In the genomic region with DNA sequence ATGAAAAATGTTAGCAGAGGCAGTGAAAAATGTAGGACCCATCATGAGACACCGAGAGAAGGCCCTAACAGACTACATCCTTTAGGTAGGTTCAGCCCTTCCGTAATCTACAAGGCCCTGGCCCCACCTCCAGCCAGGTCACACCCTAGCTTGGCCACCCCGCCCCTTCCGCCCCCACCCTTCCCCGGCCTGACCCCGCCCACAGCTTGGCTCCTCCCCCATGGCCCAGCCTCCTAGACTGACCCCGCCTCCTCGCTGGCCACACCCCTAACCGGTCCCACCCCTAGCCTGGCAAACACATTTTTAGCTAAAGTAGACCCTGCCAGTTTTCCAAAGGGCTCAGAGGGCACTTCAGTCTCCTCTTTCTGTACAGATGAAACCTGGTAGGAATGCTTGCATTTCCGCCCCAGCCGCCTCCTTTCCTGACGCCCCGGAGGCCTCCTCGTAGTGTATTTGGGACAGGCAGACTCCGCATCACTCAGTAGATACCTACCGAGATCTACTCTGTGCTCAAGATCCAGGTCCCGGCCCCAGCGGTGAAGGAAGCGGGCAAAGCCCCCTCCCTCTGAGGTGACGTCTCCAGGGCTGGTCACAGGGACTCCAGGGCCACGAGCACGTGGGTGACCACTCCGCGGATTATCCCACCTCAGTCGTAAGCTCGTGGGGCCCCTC, we compare ENCODE assay signal across 1 cellular context.
TF ChIP-seq lines count a peak whose summit lies in the region.

No MANE protein-coding gene starts in this region.

TF ChIP-seq in GM12878, 131 proteins besides CTCF, POLR2A, EP300 and RAD21:
- no peak for TF ChIP-seq BCLAF1 (IDR thresholded peaks at IDR 0.05)
- no peak for TF ChIP-seq ZNF207 (IDR thresholded peaks at IDR 0.05; ENCODE audit: borderline replicate concordance)
- TF ChIP-seq RFX5 (IDR thresholded peaks at IDR 0.05; ENCODE audit: low read depth, low read length) = no peak
- TF ChIP-seq HDAC6 (IDR thresholded peaks at IDR 0.05; ENCODE audit: unreplicated experiment) = no peak
- TF ChIP-seq, protein P1, sequence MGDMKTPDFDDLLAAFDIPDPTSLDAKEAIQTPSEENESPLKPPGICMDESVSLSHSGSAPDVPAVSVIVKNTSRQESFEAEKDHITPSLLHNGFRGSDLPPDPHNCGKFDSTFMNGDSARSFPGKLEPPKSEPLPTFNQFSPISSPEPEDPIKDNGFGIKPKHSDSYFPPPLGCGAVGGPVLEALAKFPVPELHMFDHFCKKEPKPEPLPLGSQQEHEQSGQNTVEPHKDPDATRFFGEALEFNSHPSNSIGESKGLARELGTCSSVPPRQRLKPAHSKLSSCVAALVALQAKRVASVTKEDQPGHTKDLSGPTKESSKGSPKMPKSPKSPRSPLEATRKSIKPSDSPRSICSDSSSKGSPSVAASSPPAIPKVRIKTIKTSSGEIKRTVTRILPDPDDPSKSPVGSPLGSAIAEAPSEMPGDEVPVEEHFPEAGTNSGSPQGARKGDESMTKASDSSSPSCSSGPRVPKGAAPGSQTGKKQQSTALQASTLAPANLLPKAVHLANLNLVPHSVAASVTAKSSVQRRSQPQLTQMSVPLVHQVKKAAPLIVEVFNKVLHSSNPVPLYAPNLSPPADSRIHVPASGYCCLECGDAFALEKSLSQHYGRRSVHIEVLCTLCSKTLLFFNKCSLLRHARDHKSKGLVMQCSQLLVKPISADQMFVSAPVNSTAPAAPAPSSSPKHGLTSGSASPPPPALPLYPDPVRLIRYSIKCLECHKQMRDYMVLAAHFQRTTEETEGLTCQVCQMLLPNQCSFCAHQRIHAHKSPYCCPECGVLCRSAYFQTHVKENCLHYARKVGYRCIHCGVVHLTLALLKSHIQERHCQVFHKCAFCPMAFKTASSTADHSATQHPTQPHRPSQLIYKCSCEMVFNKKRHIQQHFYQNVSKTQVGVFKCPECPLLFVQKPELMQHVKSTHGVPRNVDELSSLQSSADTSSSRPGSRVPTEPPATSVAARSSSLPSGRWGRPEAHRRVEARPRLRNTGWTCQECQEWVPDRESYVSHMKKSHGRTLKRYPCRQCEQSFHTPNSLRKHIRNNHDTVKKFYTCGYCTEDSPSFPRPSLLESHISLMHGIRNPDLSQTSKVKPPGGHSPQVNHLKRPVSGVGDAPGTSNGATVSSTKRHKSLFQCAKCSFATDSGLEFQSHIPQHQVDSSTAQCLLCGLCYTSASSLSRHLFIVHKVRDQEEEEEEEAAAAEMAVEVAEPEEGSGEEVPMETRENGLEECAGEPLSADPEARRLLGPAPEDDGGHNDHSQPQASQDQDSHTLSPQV (IDR thresholded peaks at IDR 0.05) = no peak
- TF ChIP-seq ZZZ3 (IDR thresholded peaks at IDR 0.05; ENCODE audit: control insufficient read depth, insufficient read length, low read depth) = no peak
- no peak for TF ChIP-seq SRF (IDR thresholded peaks at IDR 0.05; ENCODE audit: low read depth in 2 of 2, low read length in 2 of 2)
- no peak for TF ChIP-seq FOXM1 (IDR thresholded peaks at IDR 0.05; ENCODE audit: low read depth, low read length)
- TF ChIP-seq SMC3 (IDR thresholded peaks at IDR 0.05; ENCODE audit: borderline replicate concordance, low read length) = no peak
- no peak for TF ChIP-seq BMI1 (IDR thresholded peaks at IDR 0.05; ENCODE audit: borderline replicate concordance)
- TF ChIP-seq YBX1 (IDR thresholded peaks at IDR 0.05) = no peak
- TF ChIP-seq ZSCAN29 (IDR thresholded peaks at IDR 0.05) = no peak
- TF ChIP-seq ZBTB33 (IDR thresholded peaks at IDR 0.05) = no peak
- TF ChIP-seq, protein P2, sequence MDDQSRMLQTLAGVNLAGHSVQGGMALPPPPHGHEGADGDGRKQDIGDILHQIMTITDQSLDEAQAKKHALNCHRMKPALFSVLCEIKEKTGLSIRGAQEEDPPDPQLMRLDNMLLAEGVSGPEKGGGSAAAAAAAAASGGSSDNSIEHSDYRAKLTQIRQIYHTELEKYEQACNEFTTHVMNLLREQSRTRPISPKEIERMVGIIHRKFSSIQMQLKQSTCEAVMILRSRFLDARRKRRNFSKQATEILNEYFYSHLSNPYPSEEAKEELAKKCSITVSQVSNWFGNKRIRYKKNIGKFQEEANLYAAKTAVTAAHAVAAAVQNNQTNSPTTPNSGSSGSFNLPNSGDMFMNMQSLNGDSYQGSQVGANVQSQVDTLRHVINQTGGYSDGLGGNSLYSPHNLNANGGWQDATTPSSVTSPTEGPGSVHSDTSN (IDR thresholded peaks at IDR 0.05; ENCODE audit: insufficient replicate concordance, low read depth, low read length) = no peak
- no peak for TF ChIP-seq CREB1 (IDR thresholded peaks at IDR 0.05; ENCODE audit: low read depth)
- TF ChIP-seq STAT3 (IDR thresholded peaks at IDR 0.05; ENCODE audit: low read depth, low read length) = no peak
- TF ChIP-seq POLR2AphosphoS2 (IDR thresholded peaks at IDR 0.05; ENCODE audit: low read depth, low read length) = no peak
- no peak for TF ChIP-seq RELB (IDR thresholded peaks at IDR 0.05; ENCODE audit: low read depth)
